In genomic region chr7:44044315-44045225, GRCh38 we compare ENCODE assay signal across 1 cellular context.
A peak's percentile ranks its signal among the peaks of the same experiment; 100 is the strongest.
TF ChIP-seq lines count a peak whose summit lies in the region.

Gene DBNL, plus strand, starts transcription at chr7:44044702. Its CDS starts 36 bp downstream, at chr7:44044738.

TF ChIP-seq in HepG2, 621 proteins besides CTCF, POLR2A, EP300 and RAD21 (continued from another document and continues in another):
- TF ChIP-seq HNF1A (IDR thresholded peaks at IDR 0.05; ENCODE audit: low read depth): no peak
- TF ChIP-seq HNF1A (CRISPR knock-in tag; IDR thresholded peaks at IDR 0.05; ENCODE audit: borderline replicate concordance): peak; percentile 35; the same call in 1 of the 2 replicates
- no peak; the same call in 1 of the 2 replicates for TF ChIP-seq RFX5 (IDR thresholded peaks at IDR 0.05; ENCODE audit: low read depth, low read length)
- TF ChIP-seq THAP9 (CRISPR knock-in tag; IDR thresholded peaks at IDR 0.05; ENCODE audit: borderline replicate concordance): peak; percentile 84; the same call in 1 of the 2 replicates
- TF ChIP-seq ZNF670 (CRISPR knock-in tag; IDR thresholded peaks at IDR 0.05; ENCODE audit: borderline replicate concordance): peak; percentile 75; the same call in 1 of the 2 replicates
- TF ChIP-seq ZNF784 (CRISPR knock-in tag; IDR thresholded peaks at IDR 0.05; ENCODE audit: borderline replicate concordance): no peak; the same call in 1 of the 2 replicates
- 0 out of 2 replicates have a peak, but pooled peaks have one; percentile 16 for TF ChIP-seq NFYC (CRISPR knock-in tag; IDR thresholded peaks at IDR 0.05)
- TF ChIP-seq AFF4 (CRISPR knock-in tag; IDR thresholded peaks at IDR 0.05): no peak
- TF ChIP-seq MED8 (CRISPR knock-in tag; IDR thresholded peaks at IDR 0.05; ENCODE audit: insufficient replicate concordance): peak; percentile 85
- TF ChIP-seq HES4 (CRISPR knock-in tag; IDR thresholded peaks at IDR 0.05; ENCODE audit: borderline replicate concordance): peak; percentile 58
- TF ChIP-seq ZBTB25 (CRISPR knock-in tag; IDR thresholded peaks at IDR 0.05): 0 out of 2 replicates have a peak, but pooled peaks have one; percentile 86
- peak; percentile 63; the same call in 1 of the 2 replicates for TF ChIP-seq BORCS8-MEF2B (CRISPR knock-in tag; IDR thresholded peaks at IDR 0.05)
- peak; percentile 99 for TF ChIP-seq GABPA (IDR thresholded peaks at IDR 0.05; ENCODE audit: low read depth, low read length)
- peak; percentile 95 for TF ChIP-seq GABPA (CRISPR knock-in tag; IDR thresholded peaks at IDR 0.05; ENCODE audit: low read depth)
- TF ChIP-seq SOX5 (CRISPR knock-in tag; IDR thresholded peaks at IDR 0.05; ENCODE audit: borderline replicate concordance): peak; percentile 64; the same call in 1 of the 2 replicates
- TF ChIP-seq ZMYM4 (CRISPR knock-in tag; IDR thresholded peaks at IDR 0.05): peak; percentile 79
- peak; percentile 67 for TF ChIP-seq BCL3 (CRISPR knock-in tag; IDR thresholded peaks at IDR 0.05)
- peak; percentile 54; the same call in 1 of the 2 replicates for TF ChIP-seq ZSCAN21 (CRISPR knock-in tag; IDR thresholded peaks at IDR 0.05; ENCODE audit: borderline replicate concordance)
- TF ChIP-seq MIXL1 (CRISPR knock-in tag; IDR thresholded peaks at IDR 0.05): 0 out of 2 replicates have a peak, but pooled peaks have one; percentile 18
- TF ChIP-seq ZBTB42 (CRISPR knock-in tag; IDR thresholded peaks at IDR 0.05): no peak
- TF ChIP-seq POLR2AphosphoS5 (IDR thresholded peaks at IDR 0.05; ENCODE audit: low read depth, low read length): peak; percentile 91
- peak; percentile 39; the same call in 1 of the 2 replicates for TF ChIP-seq ZNF747 (CRISPR knock-in tag; IDR thresholded peaks at IDR 0.05; ENCODE audit: borderline replicate concordance)
- TF ChIP-seq KDM2A (CRISPR knock-in tag; IDR thresholded peaks at IDR 0.05; ENCODE audit: borderline replicate concordance, low read depth): peak; percentile 75
- TF ChIP-seq HNF4G (IDR thresholded peaks at IDR 0.05; ENCODE audit: borderline replicate concordance, low read depth, low read length): no peak
- no peak for TF ChIP-seq HNF4G (CRISPR knock-in tag; IDR thresholded peaks at IDR 0.05; ENCODE audit: borderline replicate concordance, low read depth)
- TF ChIP-seq CBFB (CRISPR knock-in tag; IDR thresholded peaks at IDR 0.05): 0 out of 2 replicates have a peak, but pooled peaks have one; percentile 20
- peak; percentile 83; the same call in 1 of the 2 replicates for TF ChIP-seq CCDC6 (CRISPR knock-in tag; IDR thresholded peaks at IDR 0.05)
- TF ChIP-seq RNF219 (CRISPR knock-in tag; IDR thresholded peaks at IDR 0.05): no peak
- TF ChIP-seq ZIK1 (CRISPR knock-in tag; IDR thresholded peaks at IDR 0.05; ENCODE audit: borderline replicate concordance, low read depth): 0 out of 2 replicates have a peak, but pooled peaks have one; percentile 63
- TF ChIP-seq ZGPAT (CRISPR knock-in tag; IDR thresholded peaks at IDR 0.05): peak; percentile 88
- TF ChIP-seq RBFOX2 (IDR thresholded peaks at IDR 0.05; ENCODE audit: low read depth, low read length): peak; percentile 96
- peak; percentile 56 for TF ChIP-seq CBX1 (IDR thresholded peaks at IDR 0.05; ENCODE audit: low read depth)
- TF ChIP-seq FOXK1 (CRISPR knock-in tag; IDR thresholded peaks at IDR 0.05; ENCODE audit: borderline replicate concordance, low read depth): peak; percentile 46; the same call in 1 of the 2 replicates
- peak; percentile 25; the same call in 1 of the 2 replicates for TF ChIP-seq ZSCAN9 (CRISPR knock-in tag; IDR thresholded peaks at IDR 0.05; ENCODE audit: borderline replicate concordance)
- peak; percentile 80; the same call in 1 of the 2 replicates for TF ChIP-seq ZNF431 (CRISPR knock-in tag; IDR thresholded peaks at IDR 0.05; ENCODE audit: borderline replicate concordance, low read depth)
- peak; percentile 81; the same call in 1 of the 2 replicates for TF ChIP-seq ZNF337 (CRISPR knock-in tag; IDR thresholded peaks at IDR 0.05; ENCODE audit: borderline replicate concordance, low read depth)
